Comparison of ENCODE assay signal across 15 cellular contexts in genomic region chr1:23793861-23794731, GRCh38. TPM values are rescaled to one million over a fixed set of nuclear protein-coding genes. Genes with fewer than 3 reads are reported as not detected.
DNase-seq lines count a peak whose midpoint lies in the region; ATAC-seq and TF ChIP-seq lines count a peak whose summit lies in the region.
"Had no signal": no experiment of that assay in that cellular context is flagged by ENCODE, and none has a peak within 500 bp of the region (broad histone marks: within the 10 kb centered on the region; RNA-seq: fewer than 3 reads in every experiment).

No MANE protein-coding gene starts in this region.

- in situ Hi-C loops in transverse colon (cut with MboI; ENCODE audit: low pct_ligation_motif_present in 1 of 4, low pct_unique_long_range_greater_than_20kb in 1 of 4, low sequenced_read_pairs in 3 of 4): no loop called here
- in situ Hi-C loops in ACHN (cut with HindIII; ENCODE audit: low pct_ligation_motif_present, low pct_unique_long_range_greater_than_20kb, low sequenced_read_pairs): no loop called here

- H3K27ac ChIP-seq in SK-N-MC (peak overlapping the region; percentile 42; the same call in 1 of the 2 replicates), mesenchymal stem cell (ENCODE audit: low read length, poor library complexity, severe bottlenecking) (no peak overlapping the region), transverse colon (peak overlapping the region in 3 of 4 donors; percentile 16 to 49 (median 19))
- H3K27ac ChIP-seq: colonic mucosa, pancreas, thoracic aorta had no signal

- H3K4me3 ChIP-seq in SK-N-MC: peak overlapping the region; percentile 82
- H3K4me3 ChIP-seq in mesenchymal stem cell (ENCODE audit: insufficient read depth in 1 of 2, low read depth in 1 of 2, low read length in 2 of 2): no peak overlapping the region
- H3K4me3 ChIP-seq in transverse colon: no peak overlapping the region
- H3K4me3 ChIP-seq: colonic mucosa, pancreas, Peyer's patch, thoracic aorta had no signal

- no peak for TF ChIP-seq EP300 in transverse colon (IDR thresholded peaks at IDR 0.05; ENCODE audit: low read depth)

- no peak overlapping the region for H2AK5ac ChIP-seq in mesenchymal stem cell (ENCODE audit: low read length, severe bottlenecking)

- no peak for ATAC-seq in HG02981 (IDR thresholded peaks at IDR 0.05; ENCODE audit: unreplicated experiment)

- no peaks in the 10 kb centered on the region for H3K27me3 ChIP-seq in mesenchymal stem cell (ENCODE audit: control insufficient read depth in 1 of 2, insufficient read depth in 1 of 2, low read length in 2 of 2)
- H3K27me3 ChIP-seq in transverse colon: no peaks in the 10 kb centered on the region
- H3K27me3 ChIP-seq: colonic mucosa, pancreas, Peyer's patch had no signal

- intact Hi-C loops in transverse colon (cut with DNase I; ENCODE audit: low total_unique reads): no loop called here

- H3K14ac ChIP-seq in mesenchymal stem cell (ENCODE audit: low read length in 2 of 2): no peak overlapping the region

- peaks cover 4% of the 10 kb centered on the region; the same call in 1 of the 2 replicates for H3K36me3 ChIP-seq in SK-N-MC (ENCODE audit: insufficient read depth, low read length)
- H3K36me3 ChIP-seq in mesenchymal stem cell (ENCODE audit: control insufficient read depth in 1 of 2, insufficient read depth in 2 of 2, low read depth in 1 of 2, low read length in 2 of 2): peaks cover 38 to 60% of the 10 kb centered on the region in 2 experiments
- H3K36me3 ChIP-seq in transverse colon: no peaks in the 10 kb centered on the region
- H3K36me3 ChIP-seq: pancreas had no signal

- H4K91ac ChIP-seq in mesenchymal stem cell (ENCODE audit: low read length): peak overlapping the region; percentile 20

- peaks cover 31% of the 10 kb centered on the region for H3K79me1 ChIP-seq in mesenchymal stem cell (replicated peaks; ENCODE audit: low read length, poor library complexity, severe bottlenecking)

- no peak for TF ChIP-seq CTCF in transverse colon (IDR thresholded peaks at IDR 0.05)
- no peak for TF ChIP-seq CTCF in GM10266 (IDR thresholded peaks at IDR 0.05; ENCODE audit: control insufficient read depth, insufficient read depth, low read depth, missing control alignments)

- no peak overlapping the region for H3K4ac ChIP-seq in mesenchymal stem cell (ENCODE audit: low read depth in 1 of 2, low read length in 2 of 2)

- H2BK12ac ChIP-seq in mesenchymal stem cell (ENCODE audit: low read length in 2 of 2): no peak overlapping the region

- no peak for TF ChIP-seq POLR2A in transverse colon (IDR thresholded peaks at IDR 0.05)

- no peak overlapping the region for H3K4me2 ChIP-seq in mesenchymal stem cell (ENCODE audit: low read length, poor library complexity, severe bottlenecking)

- H3K4me1 ChIP-seq in mesenchymal stem cell (ENCODE audit: control insufficient read depth, insufficient read depth, low read depth, low read length): peaks cover 44% of the 10 kb centered on the region
- peaks cover 11 to 52% (median 43%) of the 10 kb centered on the region in 4 donors for H3K4me1 ChIP-seq in transverse colon

- 92% methylated on average over 17 of the region's 21 CpGs for WGBS in mesenchymal stem cell
- 71% methylated on average over 21 of the region's 21 CpGs; no CpG with 5 or more reads in 1 of the 2 donors for WGBS in transverse colon (ENCODE audit: low coverage in 1 of 2), 2 donors

- H4K8ac ChIP-seq in mesenchymal stem cell (ENCODE audit: low read length): no peak overlapping the region

- peak overlapping the region; percentile 20 for H3K9ac ChIP-seq in SK-N-MC (ENCODE audit: insufficient read length)
- peak overlapping the region; percentile 94 for H3K9ac ChIP-seq in mesenchymal stem cell (ENCODE audit: low read length)

- no peak overlapping the region for H2BK5ac ChIP-seq in mesenchymal stem cell (ENCODE audit: low read depth, low read length, poor library complexity, severe bottlenecking)

- H2BK15ac ChIP-seq in mesenchymal stem cell (ENCODE audit: low read depth, poor library complexity, severe bottlenecking): no peak overlapping the region

- H3K18ac ChIP-seq in mesenchymal stem cell (ENCODE audit: low read depth in 1 of 2, low read length in 2 of 2): no peak overlapping the region

- no peak overlapping the region for H2BK120ac ChIP-seq in mesenchymal stem cell (ENCODE audit: low read depth, low read length)

- DNase-seq in NCI-H2227 (lab: John Stamatoyannopoulos, UW; ENCODE audit: unreplicated experiment) (peak; percentile 39), NCI-H2227 treated with DMSO at 0.1 percent for 48 hours (lab: John Stamatoyannopoulos, UW) (no peak), SK-N-MC (ENCODE audit: low read depth, low spot score) (no peak), mesenchymal stem cell (no peak), transverse colon (no peak), ACHN (no peak), GM10266 (ENCODE audit: extremely low spot score) (no peak)
- DNase-seq: foreskin melanocyte; NCI-H1105; stimulated activated CD4-positive, alpha-beta T cell treated with anti-CD3 and anti-CD28 coated beads, Interleukin-4, amount 100 ng/mL, for 4 hours had no signal

- H3K23ac ChIP-seq in mesenchymal stem cell (ENCODE audit: low read length in 2 of 2): no peak overlapping the region

- no peak overlapping the region for H2AFZ ChIP-seq in mesenchymal stem cell (ENCODE audit: low read depth, low read length)

- H3K9me3 ChIP-seq in SK-N-MC (ENCODE audit: low read depth, low read length): no peaks in the 10 kb centered on the region
- no peaks in the 10 kb centered on the region for H3K9me3 ChIP-seq in mesenchymal stem cell (ENCODE audit: control insufficient read depth, low read length)
- no peaks in the 10 kb centered on the region for H3K9me3 ChIP-seq in transverse colon
- H3K9me3 ChIP-seq: colonic mucosa, pancreas, Peyer's patch, thoracic aorta had no signal

RNA-seq across cellular contexts. Expression of gene LYPLA2, which starts 3.2 kb away (rescaled TPM):
- 62.5 TPM for polyA plus RNA-seq in mesenchymal stem cell (2013, experiment 1 of 2)
- polyA plus RNA-seq in mesenchymal stem cell (2013, experiment 2 of 2): 61.5 TPM
- total RNA-seq in transverse colon: 100 to 1,000 TPM in 1 of 4 donors, 10 to 100 TPM in 3; 23.1 to 110 (median 84.4) TPM

RNA-seq across cellular contexts. Expression of gene GALE, which starts 6.5 kb away (rescaled TPM):
- polyA plus RNA-seq in mesenchymal stem cell (2013, experiment 1 of 2): 44.9 TPM
- polyA plus RNA-seq in mesenchymal stem cell (2013, experiment 2 of 2): 45.0 TPM
- total RNA-seq in transverse colon: 100 to 1,000 TPM in 2 of 4 donors, 10 to 100 TPM in 2; 28.5 to 166 (median 124) TPM

RNA-seq across cellular contexts. Expression of gene PITHD1, which starts 15.9 kb away (rescaled TPM):
- polyA plus RNA-seq in mesenchymal stem cell (2013, experiment 1 of 2): 16.0 TPM
- polyA plus RNA-seq in mesenchymal stem cell (2013, experiment 2 of 2): 16.3 TPM
- 10 to 100 TPM; 36.7 to 40.6 (median 38.9) TPM for total RNA-seq in transverse colon

RNA-seq across cellular contexts. Expression of gene HMGCL, which starts 31.1 kb away (rescaled TPM):
- 24.4 TPM for polyA plus RNA-seq in mesenchymal stem cell (2013, experiment 1 of 2)
- polyA plus RNA-seq in mesenchymal stem cell (2013, experiment 2 of 2): 23.7 TPM
- 10 to 100 TPM; 59.8 to 83.4 (median 60.7) TPM for total RNA-seq in transverse colon

RNA-seq across cellular contexts. Expression of gene ELOA, which starts 50.8 kb away (rescaled TPM):
- polyA plus RNA-seq in mesenchymal stem cell (2013, experiment 1 of 2): 29.3 TPM
- 28.1 TPM for polyA plus RNA-seq in mesenchymal stem cell (2013, experiment 2 of 2)
- total RNA-seq in transverse colon: 10 to 100 TPM in 3 of 4 donors, 1 to 10 TPM in 1; 9.6 to 39.3 (median 33.2) TPM
